ENCODE assay signal across 8 cellular contexts in genomic region chr5:133423618-133424282, GRCh38.
A peak's percentile ranks its signal among the peaks of the same experiment; 100 is the strongest.
DNase-seq lines count a peak whose midpoint lies in the region; ATAC-seq and TF ChIP-seq lines count a peak whose summit lies in the region.

No MANE protein-coding gene starts in this region.

- DNase-seq in GM04504 (ENCODE audit: low read depth) (peak; percentile 11), H7 (peak; percentile 90), NCI-H1694 (lab: John Stamatoyannopoulos, UW) (peak; percentile 22), mucosa of descending colon (peak in 2 of 3 donors; percentile 73 to 77), occipital lobe (lab: John Stamatoyannopoulos, UW) (no peak)
- DNase-seq in activated CD4-positive, alpha-beta T cell treated with anti-CD3 and anti-CD28 coated beads, Interleukin-2, amount 50 U/mL, for 48 hours: peak; percentile 78 to 82
- peak; percentile 50 to 68 (median 67) for DNase-seq in effector memory CD8-positive, alpha-beta T cell
- DNase-seq in stimulated activated CD8-positive, alpha-beta memory T cell treated with anti-CD3 and anti-CD28 coated beads, Interleukin-7, amount 100 ng/mL, for 24 hours (ENCODE audit: low read depth): peak; percentile 58

- H3K9me3 ChIP-seq in mucosa of descending colon: no peaks in the 10 kb centered on the region

- peak; percentile 93 for TF ChIP-seq CTCF in mucosa of descending colon (IDR thresholded peaks at IDR 0.05)

- no peaks in the 10 kb centered on the region for H3K36me3 ChIP-seq in H7 (replicated peaks; ENCODE audit: control insufficient read depth, insufficient read depth, low read length)
- no peaks in the 10 kb centered on the region for H3K36me3 ChIP-seq in mucosa of descending colon (ENCODE audit: low read depth)

- H3K27me3 Mint-ChIP-seq in effector memory CD8-positive, alpha-beta T cell: peaks cover 31 to 52% of the 10 kb centered on the region in 2 donors

- peaks cover 7% of the 10 kb centered on the region for H3K27me3 ChIP-seq in H7 (ENCODE audit: control insufficient read depth, insufficient read depth, low read length)

- H3K4me1 Mint-ChIP-seq in effector memory CD8-positive, alpha-beta T cell (ENCODE audit: low read depth in 2 of 2): peaks cover 9 to 10% of the 10 kb centered on the region in 2 donors

- peak overlapping the region in 1 of 2 donors; percentile 45 for H3K4me3 Mint-ChIP-seq in effector memory CD8-positive, alpha-beta T cell

- H3K4me1 ChIP-seq in mucosa of descending colon (ENCODE audit: low read depth): no peaks in the 10 kb centered on the region

- intact Hi-C loops in mucosa of descending colon (cut with DNase I, micrococcal nuclease): loop anchor here in 1 of 2 donors (10.0 kb wide), 1 partner anchor 441 kb away; no protein-coding TSS in a partner anchor

- H3K4me3 ChIP-seq in H7 (ENCODE audit: insufficient read depth, low read depth, low read length): no peak overlapping the region
- H3K4me3 ChIP-seq in mucosa of descending colon: no peak overlapping the region

- peak overlapping the region in 1 of 2 donors; percentile 13 for H3K27ac Mint-ChIP-seq in effector memory CD8-positive, alpha-beta T cell

- H3K36me3 Mint-ChIP-seq in effector memory CD8-positive, alpha-beta T cell (ENCODE audit: insufficient read depth): no peaks in the 10 kb centered on the region

- no peaks in the 10 kb centered on the region for H3K9me3 Mint-ChIP-seq in effector memory CD8-positive, alpha-beta T cell

- ATAC-seq in effector memory CD8-positive, alpha-beta T cell (replicated peaks): peak; percentile 87
- ATAC-seq in mucosa of descending colon: peak; percentile 91
